Comparison of ENCODE assay signal across 8 cellular contexts in the genomic region with DNA sequence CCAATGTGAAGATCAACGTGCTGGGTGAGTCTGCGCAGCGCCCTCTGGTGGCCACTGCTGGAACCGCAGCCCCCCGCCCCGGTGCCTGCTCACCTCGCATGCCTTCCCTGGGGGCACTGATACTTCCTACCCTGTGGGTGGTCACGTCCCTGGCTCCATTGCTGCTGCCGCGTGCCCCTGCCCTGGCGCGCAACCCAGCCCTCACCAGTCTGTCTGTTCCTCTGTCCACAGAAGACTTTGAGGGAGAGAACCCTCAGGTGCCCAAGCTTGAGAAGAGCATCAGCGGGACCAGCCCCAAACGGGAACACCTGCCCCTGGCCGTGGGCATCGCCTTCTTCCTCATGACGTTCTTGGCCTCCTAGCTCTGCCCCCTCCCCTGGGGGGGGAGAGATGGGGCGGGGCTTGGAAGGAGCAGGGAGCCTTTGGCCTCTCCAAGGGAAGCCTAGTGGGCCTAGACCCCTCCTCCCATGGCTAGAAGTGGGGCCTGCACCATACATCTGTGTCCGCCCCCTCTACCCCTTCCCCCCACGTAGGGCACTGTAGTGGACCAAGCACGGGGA. TPM values are rescaled to one million over a fixed set of nuclear protein-coding genes. Genes with fewer than 3 reads are reported as not detected.
DNase-seq lines count a peak whose midpoint lies in the region; ATAC-seq, FAIRE-seq and TF ChIP-seq lines count a peak whose summit lies in the region.

No MANE protein-coding gene starts in this region.

- peak; percentile 82 for DNase-seq in AG08396 (ENCODE audit: low spot score)
- no peak for DNase-seq in GM19239 (ENCODE audit: insufficient read length, low spot score)
- DNase-seq in NT2/D1 (ENCODE audit: low read depth, low spot score) = no peak
- DNase-seq in activated CD8-positive, alpha-beta memory T cell treated with anti-CD3 and anti-CD28 coated beads, Interleukin-2, amount 50 U/mL, for 4 hours = peak; percentile 80
- peak; percentile 60 for DNase-seq in epithelial cell of esophagus (ENCODE audit: low read depth)
- peak; percentile 81 for DNase-seq in natural killer cell treated with Interleukin-12 subunit alpha and Interleukin-12 subunit beta and Interleukin-15 and Interleukin-18, amount 100 ng/mL, for 72 hours (ENCODE audit: low spot score)
- peak; percentile 84 to 91 for DNase-seq in stimulated activated naive CD8-positive, alpha-beta T cell treated with anti-CD3 and anti-CD28 coated beads, Interleukin-15, amount 100 ng/mL, for 72 hours
- no peak for DNase-seq in NCI-H524 treated with DMSO at 0.1 percent for 48 hours (lab: John Stamatoyannopoulos, UW)

- H3K4me3 ChIP-seq in NT2/D1 (ENCODE audit: insufficient read length, low read depth) (no peak overlapping the region), epithelial cell of esophagus (ENCODE audit: low read length) (no peak overlapping the region)

- peak overlapping the region; percentile 34 for H3K9ac ChIP-seq in NT2/D1 (ENCODE audit: insufficient read length, low read depth)

- peak overlapping the region; percentile 52 for H3K4me3 Mint-ChIP-seq in natural killer cell treated with Interleukin-12 subunit alpha and Interleukin-12 subunit beta and Interleukin-15 and Interleukin-18, amount 100 ng/mL, for 72 hours
- peak overlapping the region; percentile 88 to 98 for H3K4me3 Mint-ChIP-seq in stimulated activated naive CD8-positive, alpha-beta T cell treated with anti-CD3 and anti-CD28 coated beads, Interleukin-15, amount 100 ng/mL, for 72 hours

- H3K9me3 ChIP-seq in NT2/D1 (ENCODE audit: insufficient read depth, low read length) = no peaks in the 10 kb centered on the region

- H3K27ac Mint-ChIP-seq in natural killer cell treated with Interleukin-12 subunit alpha and Interleukin-12 subunit beta and Interleukin-15 and Interleukin-18, amount 100 ng/mL, for 72 hours = no peak overlapping the region
- H3K27ac Mint-ChIP-seq in stimulated activated naive CD8-positive, alpha-beta T cell treated with anti-CD3 and anti-CD28 coated beads, Interleukin-15, amount 100 ng/mL, for 72 hours = peak overlapping the region in 1 of 2 donors; percentile 74

- no peaks in the 10 kb centered on the region for H3K36me3 ChIP-seq in NT2/D1 (ENCODE audit: insufficient read depth, insufficient read length, low read length)

- H3K27me3 ChIP-seq in NT2/D1 (ENCODE audit: insufficient read depth, insufficient read length) = peaks cover 33% of the 10 kb centered on the region

- FAIRE-seq in GM19239 (lab: Jason Lieb, UNC) = peak; percentile 82

- H3K9me3 Mint-ChIP-seq in natural killer cell treated with Interleukin-12 subunit alpha and Interleukin-12 subunit beta and Interleukin-15 and Interleukin-18, amount 100 ng/mL, for 72 hours = no peaks in the 10 kb centered on the region
- H3K9me3 Mint-ChIP-seq in stimulated activated naive CD8-positive, alpha-beta T cell treated with anti-CD3 and anti-CD28 coated beads, Interleukin-15, amount 100 ng/mL, for 72 hours = no peaks in the 10 kb centered on the region

- peak; percentile 86 for TF ChIP-seq CTCF in epithelial cell of esophagus (IDR thresholded peaks at IDR 0.05; ENCODE audit: insufficient read depth, low read depth, low read length, missing control alignments)

- peak in 1 of 2 donors; percentile 25 for ATAC-seq in natural killer cell treated with Interleukin-12 subunit alpha and Interleukin-12 subunit beta and Interleukin-15 and Interleukin-18, amount 100 ng/mL, for 72 hours
- ATAC-seq in stimulated activated naive CD8-positive, alpha-beta T cell treated with anti-CD3 and anti-CD28 coated beads, Interleukin-15, amount 100 ng/mL, for 72 hours = peak; percentile 25

- H3K36me3 Mint-ChIP-seq in natural killer cell treated with Interleukin-12 subunit alpha and Interleukin-12 subunit beta and Interleukin-15 and Interleukin-18, amount 100 ng/mL, for 72 hours = peaks cover 6% of the 10 kb centered on the region

- peaks cover 17 to 21% of the 10 kb centered on the region in 2 donors for H3K27me3 Mint-ChIP-seq in natural killer cell treated with Interleukin-12 subunit alpha and Interleukin-12 subunit beta and Interleukin-15 and Interleukin-18, amount 100 ng/mL, for 72 hours
- peaks cover 33% of the 10 kb centered on the region for H3K27me3 Mint-ChIP-seq in stimulated activated naive CD8-positive, alpha-beta T cell treated with anti-CD3 and anti-CD28 coated beads, Interleukin-15, amount 100 ng/mL, for 72 hours

- peaks cover 41% of the 10 kb centered on the region for H3K4me1 ChIP-seq in NT2/D1 (ENCODE audit: insufficient read depth, insufficient read length)

- H3K4me1 Mint-ChIP-seq in natural killer cell treated with Interleukin-12 subunit alpha and Interleukin-12 subunit beta and Interleukin-15 and Interleukin-18, amount 100 ng/mL, for 72 hours (ENCODE audit: low read depth in 2 of 2) = peaks cover 24 to 31% of the 10 kb centered on the region in 2 donors
- H3K4me1 Mint-ChIP-seq in stimulated activated naive CD8-positive, alpha-beta T cell treated with anti-CD3 and anti-CD28 coated beads, Interleukin-15, amount 100 ng/mL, for 72 hours = peaks cover 60% of the 10 kb centered on the region

RNA-seq across cellular contexts. Expression of a gene that starts 7.6 kb away (rescaled TPM):
- 1 to 10 TPM in 1 of 2 donors, not detected in 1; 1.2 TPM for total RNA-seq in natural killer cell treated with Interleukin-12 subunit alpha and Interleukin-12 subunit beta and Interleukin-15 and Interleukin-18, amount 100 ng/mL, for 72 hours

RNA-seq across cellular contexts. Expression of a gene that starts 22.7 kb away (rescaled TPM):
- total RNA-seq in natural killer cell treated with Interleukin-12 subunit alpha and Interleukin-12 subunit beta and Interleukin-15 and Interleukin-18, amount 100 ng/mL, for 72 hours = 1 to 10 TPM; 1.7 to 4.7 TPM

RNA-seq across cellular contexts. Expression of a gene that starts 35.1 kb away (rescaled TPM):
- 100 to 1,000 TPM in 1 of 2 donors, 10 to 100 TPM in 1; 42.1 to 107 TPM for total RNA-seq in natural killer cell treated with Interleukin-12 subunit alpha and Interleukin-12 subunit beta and Interleukin-15 and Interleukin-18, amount 100 ng/mL, for 72 hours

RNA-seq across cellular contexts. Expression of a gene that starts 41.4 kb away (rescaled TPM):
- not detected for total RNA-seq in natural killer cell treated with Interleukin-12 subunit alpha and Interleukin-12 subunit beta and Interleukin-15 and Interleukin-18, amount 100 ng/mL, for 72 hours

RNA-seq across cellular contexts. Expression of a gene that starts 49.4 kb away (rescaled TPM):
- total RNA-seq in natural killer cell treated with Interleukin-12 subunit alpha and Interleukin-12 subunit beta and Interleukin-15 and Interleukin-18, amount 100 ng/mL, for 72 hours = 10 to 100 TPM; 28.8 to 36.3 TPM

Comparison
In these comparisons a context has a peak if more than half of its experiments do, and no peak if none do; other contexts are left out.
1. DNase-seq: peak in AG08396 (single experiment), activated CD8-positive, alpha-beta memory T cell treated with anti-CD3 and anti-CD28 coated beads, Interleukin-2, amount 50 U/mL, for 4 hours (single experiment), epithelial cell of esophagus (single experiment), natural killer cell treated with Interleukin-12 subunit alpha and Interleukin-12 subunit beta and Interleukin-15 and Interleukin-18, amount 100 ng/mL, for 72 hours (single experiment) and stimulated activated naive CD8-positive, alpha-beta T cell treated with anti-CD3 and anti-CD28 coated beads, Interleukin-15, amount 100 ng/mL, for 72 hours (2 of 2); none in GM19239 (single experiment), NT2/D1 (single experiment) and NCI-H524 treated with DMSO at 0.1 percent for 48 hours (single experiment).